Comparison of ENCODE assay signal across 30 cellular contexts in genomic region chr5:96387616-96388015, GRCh38. TPM values are rescaled to one million over a fixed set of nuclear protein-coding genes. Genes with fewer than 3 reads are reported as not detected.
DNase-seq lines count a peak whose midpoint lies in the region; ATAC-seq and TF ChIP-seq lines count a peak whose summit lies in the region.
"Had no signal": no experiment of that assay in that cellular context is flagged by ENCODE, and none has a peak within 500 bp of the region (broad histone marks: within the 10 kb centered on the region; RNA-seq: fewer than 3 reads in every experiment).

No MANE protein-coding gene starts in this region.

- H3K4me3 ChIP-seq in CD8-positive, alpha-beta memory T cell (ENCODE audit: low read length), result no peak overlapping the region
- no peak overlapping the region for H3K4me3 ChIP-seq in psoas muscle
- H3K4me3 ChIP-seq: BLaER1 treated with 17β-estradiol and CSF1 and Interleukin-3, amounts not matched to agents 10 nM and 100 nM; HAP-1; Peyer's patch had no signal

- no peaks in the 10 kb centered on the region for H3K9me3 ChIP-seq in CD8-positive, alpha-beta memory T cell (ENCODE audit: low read length)
- no peaks in the 10 kb centered on the region for H3K9me3 ChIP-seq in psoas muscle
- H3K9me3 ChIP-seq: BLaER1 treated with 17β-estradiol and CSF1 and Interleukin-3, amounts not matched to agents 10 nM and 100 nM; HAP-1; Peyer's patch had no signal

- H3K4me1 Mint-ChIP-seq in CD8-positive, alpha-beta memory T cell, result no peaks in the 10 kb centered on the region
- H3K4me1 Mint-ChIP-seq: IgD-negative memory B cell had no signal

- CTCF ChIA-PET in CD8-positive, alpha-beta memory T cell (lab: Charles Lee), result no interaction called here

- H3K4me3 Mint-ChIP-seq in CD8-positive, alpha-beta memory T cell, result no peak overlapping the region
- H3K4me3 Mint-ChIP-seq: CD4-positive, alpha-beta T cell; HFFc6; IgD-negative memory B cell had no signal

- H3K36me3 ChIP-seq in CD8-positive, alpha-beta memory T cell (ENCODE audit: insufficient read depth, low read length), result no peaks in the 10 kb centered on the region
- no peaks in the 10 kb centered on the region for H3K36me3 ChIP-seq in psoas muscle (ENCODE audit: insufficient read depth in 1 of 2, low read depth in 1 of 2)
- H3K36me3 ChIP-seq: BLaER1 treated with 17β-estradiol and CSF1 and Interleukin-3, amounts not matched to agents 10 nM and 100 nM; HAP-1; Peyer's patch had no signal

- H3K27me3 ChIP-seq in CD8-positive, alpha-beta memory T cell (ENCODE audit: insufficient read depth, low read length, poor library complexity, severe bottlenecking), result no peaks in the 10 kb centered on the region
- H3K27me3 ChIP-seq in psoas muscle (ENCODE audit: insufficient read depth in 3 of 3, low read length in 2 of 3), result peaks cover 0 to 2% (median 0%) of the 10 kb centered on the region in 3 donors
- H3K27me3 ChIP-seq: BLaER1 treated with 17β-estradiol and CSF1 and Interleukin-3, amounts not matched to agents 10 nM and 100 nM; Peyer's patch had no signal

- H3K36me3 Mint-ChIP-seq in CD8-positive, alpha-beta memory T cell, result peaks cover 0 to 2% (median 0%) of the 10 kb centered on the region in 3 donors

- peaks cover 7 to 33% of the 10 kb centered on the region in 2 donors for H3K27me3 Mint-ChIP-seq in CD8-positive, alpha-beta memory T cell

- DNase-seq in SKM-1 treated with dmso at 0.1 percent for 144 hours (lab: John Stamatoyannopoulos, UW; ENCODE audit: unreplicated experiment) (peak; percentile 2), SKM-1 (lab: John Stamatoyannopoulos, UW; ENCODE audit: unreplicated experiment) (no peak), SW480 (ENCODE audit: low spot score) (peak; percentile 27), fibroblast of the conjunctiva (ENCODE audit: low read depth) (peak; percentile 41), psoas muscle (no peak)
- DNase-seq in CD8-positive, alpha-beta memory T cell, result no peak
- no peak for DNase-seq in activated CD4-positive, alpha-beta T cell treated with anti-CD3 and anti-CD28 coated beads, Interleukin-2, amount 50 U/mL, for 1 hour
- DNase-seq: AML-193; CD4-positive, alpha-beta T cell; COR-L47; DMS79 treated with DMSO at 0.1 percent for 48 hours; GF-D8; GOT3; HFFc6; MV-4-11; NCI-H1105 treated with DMSO at 0.1 percent for 48 hours; NCI-H146; NCI-H1930; NCI-H2107; NCI-H524; NCI-H774; NK-92 treated with Interleukin-12 subunit alpha and Interleukin-12 subunit beta, amount 100 ng/mL, for 24 hours; Peyer's patch; SHP77 treated with DMSO at 0.1 percent for 48 hours; SW 1271 had no signal

- POLR2A ChIA-PET in CD8-positive, alpha-beta memory T cell (lab: Charles Lee), result no interaction called here

- TF ChIP-seq CTCF in psoas muscle (IDR thresholded peaks at IDR 0.05), result no peak

- intact Hi-C loops in psoas muscle (cut with DNase I), result no loop called here

- H3K9me3 Mint-ChIP-seq in CD8-positive, alpha-beta memory T cell, result no peaks in the 10 kb centered on the region
- H3K9me3 Mint-ChIP-seq: CD4-positive, alpha-beta T cell; HFFc6; IgD-negative memory B cell had no signal

- no peak overlapping the region for H3K27ac Mint-ChIP-seq in CD8-positive, alpha-beta memory T cell
- H3K27ac Mint-ChIP-seq: CD4-positive, alpha-beta T cell; HFFc6; IgD-negative memory B cell had no signal

- no peaks in the 10 kb centered on the region for H3K4me1 ChIP-seq in CD8-positive, alpha-beta memory T cell (ENCODE audit: insufficient read depth, low read length)
- peaks cover 3% of the 10 kb centered on the region for H3K4me1 ChIP-seq in psoas muscle
- H3K4me1 ChIP-seq: Peyer's patch had no signal

- WGBS in psoas muscle, 3 donors, result 17 to 31% (median 26%) methylated on average over 2 of the region's 2 CpGs

- H3K27ac ChIP-seq in CD8-positive, alpha-beta memory T cell (ENCODE audit: low read depth, low read length), result no peak overlapping the region
- H3K27ac ChIP-seq in psoas muscle, result no peak overlapping the region
- H3K27ac ChIP-seq: BLaER1 treated with 17β-estradiol and CSF1 and Interleukin-3, amounts not matched to agents 10 nM and 100 nM; Peyer's patch had no signal

- no peak for ATAC-seq in psoas muscle

RNA-seq across cellular contexts. Expression of gene PCSK1, which starts 45.4 kb away (rescaled TPM):
- not detected for total RNA-seq in CD8-positive, alpha-beta memory T cell
- not detected for polyA plus RNA-seq in CD8-positive, alpha-beta memory T cell
- total RNA-seq in psoas muscle, result under 1 TPM; 0.11 to 0.64 (median 0.26) TPM
- polyA plus RNA-seq in psoas muscle, result under 1 TPM; 0.13 to 0.18 (median 0.17) TPM
- total RNA-seq: CD4-positive, alpha-beta T cell; HFFc6; OCI-LY7 had no signal
- polyA plus RNA-seq: AG04450, IgD-negative memory B cell had no signal

Comparison
In these comparisons a context has a peak if more than half of its experiments do, and no peak if none do; other contexts are left out.
1. DNase-seq: peak in SKM-1 treated with dmso at 0.1 percent for 144 hours (single experiment), SW480 (single experiment) and fibroblast of the conjunctiva (single experiment); none in SKM-1 (single experiment), CD8-positive, alpha-beta memory T cell (0 of 5), psoas muscle (0 of 2) and activated CD4-positive, alpha-beta T cell treated with anti-CD3 and anti-CD28 coated beads, Interleukin-2, amount 50 U/mL, for 1 hour (single experiment).